9 cellular contexts compared by ENCODE assay signal in genomic region chr5:76402251-76402879, GRCh38. TPM values are rescaled to one million over a fixed set of nuclear protein-coding genes. Genes with fewer than 3 reads are reported as not detected.
DNase-seq lines count a peak whose midpoint lies in the region; ATAC-seq, FAIRE-seq and TF ChIP-seq lines count a peak whose summit lies in the region.
"Had no signal": no experiment of that assay in that cellular context is flagged by ENCODE, and none has a peak within 500 bp of the region (broad histone marks: within the 10 kb centered on the region; RNA-seq: fewer than 3 reads in every experiment).

No MANE protein-coding gene starts in this region.

- H3K27me3 Mint-ChIP-seq in brain, result peaks cover 9% of the 10 kb centered on the region

- H3K27me3 ChIP-seq in AG04450 (ENCODE audit: control insufficient read depth, insufficient read depth, low read length) (peaks cover 33% of the 10 kb centered on the region), HepG2 (ENCODE audit: control insufficient read depth in 1 of 2, insufficient read depth in 2 of 2, low read length in 2 of 2) (no peaks in the 10 kb centered on the region)

- peaks cover 54% of the 10 kb centered on the region for H3K4me1 ChIP-seq in HepG2 (ENCODE audit: insufficient read depth, low read length)

- peaks cover 0 to 5% (median 0%) of the 10 kb centered on the region in 5 experiments for H3K9me3 Mint-ChIP-seq in brain

- peak overlapping the region; percentile 53 to 98 (median 89) for H3K27ac Mint-ChIP-seq in brain

- no peak for TF ChIP-seq RAD21 in HepG2 (CRISPR knock-in tag; IDR thresholded peaks at IDR 0.05)

- peak overlapping the region; percentile 61 for H3K4me3 ChIP-seq in AG04450 (ENCODE audit: low read depth, low read length)
- peak overlapping the region; percentile 64 to 90 (median 77) for H3K4me3 ChIP-seq in HepG2 (replicated peaks in 1 of 3; ENCODE audit: insufficient read depth in 1 of 3, low read depth in 2 of 3, low read length in 3 of 3)

- no peak overlapping the region for H2AFZ ChIP-seq in HepG2 (ENCODE audit: low read length)

- in situ Hi-C loops in HepG2 (cut with HindIII; ENCODE audit: extremely low pct_ligation_motif_present, low pct_unique_long_range_greater_than_20kb), result loop anchor here (5.0 kb wide), 2 partner anchors 55 to 140 kb away; no protein-coding TSS in a partner anchor

- intact Hi-C loops in HepG2 (cut with micrococcal nuclease; ENCODE audit: unreplicated experiment), result loop anchor here (5.0 kb wide), 3 partner anchors 35 to 180 kb away; no protein-coding TSS in a partner anchor

- TF ChIP-seq CTCF in AG04450 (IDR thresholded peaks at IDR 0.05; ENCODE audit: low read depth, low read length), result no peak
- no peak for TF ChIP-seq CTCF in brain (conservative IDR thresholded peaks at IDR 0.05)
- no peak for TF ChIP-seq CTCF in HepG2 (CRISPR knock-in tag; IDR thresholded peaks at IDR 0.05)

- no peaks in the 10 kb centered on the region for H3K36me3 ChIP-seq in HepG2 (replicated peaks in 1 of 2; ENCODE audit: control insufficient read depth in 1 of 2, insufficient read depth in 2 of 2, low read length in 2 of 2)

- 1% methylated on average over 24 of the region's 24 CpGs for WGBS in HepG2 (ENCODE audit: low lambda C conversion rate)

- no peak for TF ChIP-seq POLR2A in HepG2 (IDR thresholded peaks at IDR 0.05; ENCODE audit: insufficient read depth in 1 of 2, low read depth in 2 of 2, low read length in 2 of 2)

- CTCF ChIA-PET in AG04450 (lab: Charles Lee), result interaction anchor here (0.6 to 1.6 kb wide), 6 partner anchors 10 to 482 kb away, joined by 3 to 4 read pairs (median 4); no protein-coding TSS in a partner anchor
- CTCF ChIA-PET in HepG2 (lab: Yijun Ruan, JAX; ENCODE audit: low intra/inter-chr PET ratio, low total read pairs), result interaction anchor here (1.3 to 2.9 kb wide), 4 partner anchors 64 to 181 kb away, joined by 3 to 21 read pairs (median 7); no protein-coding TSS in a partner anchor

- H3K4me2 ChIP-seq in HepG2 (ENCODE audit: low read depth, low read length), result peak overlapping the region; percentile 90

- BruUV-seq in HepG2 (replicated peaks; lab: Mats Ljungman, UMichigan), result no TSS peak

- no peak for FAIRE-seq in HepG2 (lab: Jason Lieb, UNC)
- FAIRE-seq: G401.6 had no signal

- H3K9me3 ChIP-seq in AG04450 (ENCODE audit: control insufficient read depth, insufficient read depth, low read length) (peaks cover 3% of the 10 kb centered on the region; the same call in 1 of the 2 replicates), HepG2 (ENCODE audit: low read length) (no peaks in the 10 kb centered on the region)

- no peaks in the 10 kb centered on the region for H3K36me3 Mint-ChIP-seq in brain

- POLR2A ChIA-PET in AG04450 (lab: Yijun Ruan, JAX) (interaction anchor here (0.6 kb wide), 1 partner anchor 257 kb away, joined by 5 read pairs; no protein-coding TSS in a partner anchor), HepG2 (lab: Yijun Ruan, JAX) (interaction anchor here (0.6 to 2.8 kb wide), 9 partner anchors 12 to 145 kb away, joined by 3 to 11 read pairs (median 4); no protein-coding TSS in a partner anchor)

- peaks cover 33% of the 10 kb centered on the region for H3K79me2 ChIP-seq in HepG2 (ENCODE audit: insufficient read depth, low read length)

- TF ChIP-seq EP300 in HepG2 (IDR thresholded peaks at IDR 0.05; ENCODE audit: low read depth in 2 of 2, low read length in 2 of 2), result no peak
- TF ChIP-seq EP300 in HepG2 (CRISPR knock-in tag; IDR thresholded peaks at IDR 0.05; ENCODE audit: borderline replicate concordance), result no peak

- H3K27ac ChIP-seq in AG04450 (ENCODE audit: low read depth, low read length) (no peak overlapping the region), HepG2 (ENCODE audit: extremely low read length, insufficient read depth, low read length) (peak overlapping the region; percentile 97)

- H4K20me1 ChIP-seq in HepG2 (ENCODE audit: insufficient read depth, low read length), result no peaks in the 10 kb centered on the region

- peaks cover 36% of the 10 kb centered on the region for H3K4me1 Mint-ChIP-seq in brain

- no peak for DNase-seq in AG04450 (ENCODE audit: low read depth, low spot score)
- peak; percentile 85 for DNase-seq in UCSD-AML1 (lab: John Stamatoyannopoulos, UW; ENCODE audit: unreplicated experiment)
- peak; percentile 58 for DNase-seq in HepG2 (ENCODE audit: low spot score)
- DNase-seq in stimulated activated CD4-positive, alpha-beta T cell treated with anti-CD3 and anti-CD28 coated beads, TNF-alpha, amount 100 ng/mL, for 4 hours (ENCODE audit: low read depth in 3 of 3), result peak; percentile 50 to 60 (median 52)
- no peak for DNase-seq in NCI-H128 (lab: John Stamatoyannopoulos, UW; ENCODE audit: unreplicated experiment)

- peak overlapping the region; percentile 94 to 98 (median 97) for H3K4me3 Mint-ChIP-seq in brain

- ATAC-seq in GM19455 (IDR thresholded peaks at IDR 0.05; ENCODE audit: unreplicated experiment) (peak; percentile 43), HG03558 (IDR thresholded peaks at IDR 0.05; ENCODE audit: extremely low read depth, unreplicated experiment) (peak; percentile 17), HepG2 (no peak)

- peak overlapping the region; percentile 92 for H3K9ac ChIP-seq in HepG2 (ENCODE audit: insufficient read depth, low read depth, low read length)

TF ChIP-seq in HepG2, 621 proteins besides CTCF, POLR2A, EP300 and RAD21 (continues in another document):
- TF ChIP-seq ZNF121 (CRISPR knock-in tag; IDR thresholded peaks at IDR 0.05), result peak; percentile 99
- no peak for TF ChIP-seq POGK (CRISPR knock-in tag; conservative IDR thresholded peaks at IDR 0.05)
- no peak for TF ChIP-seq ZNF549 (CRISPR knock-in tag; IDR thresholded peaks at IDR 0.05)
- TF ChIP-seq NFKB2 (CRISPR knock-in tag; IDR thresholded peaks at IDR 0.05; ENCODE audit: borderline replicate concordance), result no peak
- no peak for TF ChIP-seq RAD51 (IDR thresholded peaks at IDR 0.05; ENCODE audit: borderline replicate concordance)
- TF ChIP-seq SMARCE1 (IDR thresholded peaks at IDR 0.05; ENCODE audit: borderline replicate concordance), result no peak
- TF ChIP-seq ZGPAT (CRISPR knock-in tag; IDR thresholded peaks at IDR 0.05), result 0 out of 2 replicates have a peak, but pooled peaks have one; percentile 2

RNA-seq across cellular contexts. Expression of gene IQGAP2, which starts 0.7 kb away (rescaled TPM):
- polyA plus RNA-seq in AG04450 (2011; rRNA removed), result 0.63 and 0.84 TPM in 2 replicates
- 0.17 and 0.28 TPM in 2 replicates for polyA minus RNA-seq in AG04450 (2011; rRNA and poly(A)+ RNA removed)
- 0.39 TPM for polyA plus RNA-seq in brain (ENCODE audit: insufficient read depth, low read depth, low replicate concordance)
- total RNA-seq in HepG2 (2016; rRNA removed; fragmentation: Illumina TruSeq; extraction: Trizol), result 83.3 and 143 TPM in 2 replicates
- 6.8 and 9.5 TPM in 2 replicates for total RNA-seq in HepG2 (2016; cell fraction: cytosol; rRNA removed; fragmentation: Illumina TruSeq; extraction: Trizol; ENCODE audit: low read depth)
- 75.6 and 141 TPM in 2 replicates for total RNA-seq in HepG2 (2016; cell fraction: insoluble cytoplasmic fraction; rRNA removed; fragmentation: Illumina TruSeq; extraction: Trizol)
- total RNA-seq in HepG2 (2016; cell fraction: membrane; rRNA removed; fragmentation: Illumina TruSeq; extraction: Trizol), result 20.0 and 24.2 TPM in 2 replicates
- total RNA-seq in HepG2 (2016; cell fraction: nucleus; rRNA removed; fragmentation: Illumina TruSeq; extraction: Trizol), result 81.7 and 84.7 TPM in 2 replicates
- polyA plus RNA-seq in HepG2 (2011; rRNA removed), result 29.7 and 35.2 TPM in 2 replicates
- 21.8 and 27.0 TPM in 2 replicates for polyA plus RNA-seq in HepG2 (2011; cell fraction: cytosol; rRNA removed)
- 16.5 and 22.9 TPM in 2 replicates for polyA plus RNA-seq in HepG2 (2011; cell fraction: nucleus; rRNA removed)
- 43.2 and 55.6 TPM in 2 replicates for polyA plus RNA-seq in HepG2 (2012)
- 2.5 and 3.4 TPM in 2 replicates for polyA plus RNA-seq in HepG2 (2016; cell fraction: cytosol; fragmentation: Illumina TruSeq; extraction: Trizol; ENCODE audit: low read depth)
- 131 and 137 TPM in 2 replicates for polyA plus RNA-seq in HepG2 (2016; cell fraction: insoluble cytoplasmic fraction; fragmentation: Illumina TruSeq; extraction: Trizol; ENCODE audit: low read depth)
- polyA plus RNA-seq in HepG2 (2016; cell fraction: membrane; fragmentation: Illumina TruSeq; extraction: Trizol; ENCODE audit: low read depth), result 10.6 and 10.9 TPM in 2 replicates
- 77.5 and 91.9 TPM in 2 replicates for polyA plus RNA-seq in HepG2 (2016; cell fraction: nucleus; fragmentation: Illumina TruSeq; extraction: Trizol; ENCODE audit: insufficient read depth, low read depth)
- polyA minus RNA-seq in HepG2 (2011; rRNA and poly(A)+ RNA removed; ENCODE audit: low replicate concordance), result 0.21 and 25.1 TPM in 2 replicates
- polyA minus RNA-seq in HepG2 (2011; cell fraction: cytosol; rRNA and poly(A)+ RNA removed), result 51.9 and 82.7 TPM in 2 replicates
- polyA minus RNA-seq in HepG2 (2011; cell fraction: nucleus; rRNA and poly(A)+ RNA removed), result 85.0 and 104 TPM in 2 replicates

Comparison
In these comparisons a context has a peak if more than half of its experiments do, and no peak if none do; other contexts are left out.
1. DNase-seq: peak in UCSD-AML1 (single experiment), HepG2 (single experiment) and stimulated activated CD4-positive, alpha-beta T cell treated with anti-CD3 and anti-CD28 coated beads, TNF-alpha, amount 100 ng/mL, for 4 hours (3 of 3); none in AG04450 (single experiment) and NCI-H128 (single experiment).